1 cellular context compared by ENCODE assay signal in genomic region chr16:87954826-87955225, GRCh38.
TF ChIP-seq lines count a peak whose summit lies in the region.

No MANE protein-coding gene starts in this region.

TF ChIP-seq in SK-N-SH treated with all-trans-retinoic acid at 6 μM for 48 hours, 23 proteins besides CTCF, POLR2A, EP300 and RAD21 (continued from another document):
- no peak for TF ChIP-seq TOX (CRISPR knock-in tag; IDR thresholded peaks at IDR 0.05; ENCODE audit: borderline replicate concordance)
- TF ChIP-seq RARB (CRISPR knock-in tag; IDR thresholded peaks at IDR 0.05): no peak
- TF ChIP-seq, protein P1, sequence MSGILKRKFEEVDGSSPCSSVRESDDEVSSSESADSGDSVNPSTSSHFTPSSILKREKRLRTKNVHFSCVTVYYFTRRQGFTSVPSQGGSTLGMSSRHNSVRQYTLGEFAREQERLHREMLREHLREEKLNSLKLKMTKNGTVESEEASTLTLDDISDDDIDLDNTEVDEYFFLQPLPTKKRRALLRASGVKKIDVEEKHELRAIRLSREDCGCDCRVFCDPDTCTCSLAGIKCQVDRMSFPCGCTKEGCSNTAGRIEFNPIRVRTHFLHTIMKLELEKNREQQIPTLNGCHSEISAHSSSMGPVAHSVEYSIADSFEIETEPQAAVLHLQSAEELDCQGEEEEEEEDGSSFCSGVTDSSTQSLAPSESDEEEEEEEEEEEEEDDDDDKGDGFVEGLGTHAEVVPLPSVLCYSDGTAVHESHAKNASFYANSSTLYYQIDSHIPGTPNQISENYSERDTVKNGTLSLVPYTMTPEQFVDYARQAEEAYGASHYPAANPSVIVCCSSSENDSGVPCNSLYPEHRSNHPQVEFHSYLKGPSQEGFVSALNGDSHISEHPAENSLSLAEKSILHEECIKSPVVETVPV (CRISPR knock-in tag; IDR thresholded peaks at IDR 0.05): no peak
- no peak for TF ChIP-seq CSDC2 (CRISPR knock-in tag; IDR thresholded peaks at IDR 0.05)
